ENCODE assay signal across 16 cellular contexts in the genomic region with DNA sequence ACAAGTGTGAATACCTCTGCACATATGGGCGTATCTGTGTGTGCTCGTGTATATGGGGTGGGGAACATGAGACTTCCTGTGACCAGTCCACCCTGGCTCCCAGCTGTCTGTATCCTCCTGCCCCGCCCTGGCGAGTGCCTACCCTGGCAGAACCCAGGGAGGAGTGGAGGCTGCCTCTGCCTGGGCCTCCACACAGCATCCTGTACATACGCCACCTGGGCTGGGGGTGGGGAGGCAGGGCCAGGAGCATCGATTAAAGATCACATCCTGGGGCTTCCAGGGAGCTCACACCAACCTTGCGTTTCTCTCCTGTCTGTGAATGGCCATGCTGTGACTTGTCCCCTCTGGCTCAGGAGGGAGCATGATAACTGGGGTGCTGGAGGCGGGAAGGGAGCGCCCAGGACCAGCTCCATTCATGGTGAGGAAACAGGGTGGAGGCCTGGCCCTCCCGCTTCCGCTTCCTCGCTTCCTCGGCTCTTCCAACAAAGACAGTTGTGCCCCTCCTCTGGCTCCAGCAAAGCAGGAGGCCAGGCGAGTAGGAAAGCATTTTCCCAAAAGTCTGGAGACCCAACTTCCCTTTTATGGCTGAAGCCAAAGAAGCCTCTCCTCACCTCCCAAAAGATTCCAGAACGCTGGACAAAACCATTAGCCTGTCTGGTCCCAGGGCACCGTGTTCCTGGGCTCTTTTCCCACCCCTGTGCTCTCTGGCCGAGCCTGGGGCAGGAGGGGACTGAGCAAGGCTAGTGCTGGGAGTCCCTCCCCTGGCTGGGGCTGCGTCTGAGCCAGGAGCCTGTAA. TPM values are rescaled to one million over a fixed set of nuclear protein-coding genes. Genes with fewer than 3 reads are reported as not detected.
A peak's percentile ranks its signal among the peaks of the same experiment; 100 is the strongest.
DNase-seq lines count a peak whose midpoint lies in the region; ATAC-seq and TF ChIP-seq lines count a peak whose summit lies in the region.
"Had no signal": no experiment of that assay in that cellular context is flagged by ENCODE, and none has a peak within 500 bp of the region (broad histone marks: within the 10 kb centered on the region; RNA-seq: fewer than 3 reads in every experiment).

No MANE protein-coding gene starts in this region.

- peaks cover 12% of the 10 kb centered on the region for H3F3A ChIP-seq in neural progenitor cell (ENCODE audit: low read depth)

- TF ChIP-seq CTCF in coronary artery (IDR thresholded peaks at IDR 0.05) = no peak
- TF ChIP-seq CTCF in left ventricle myocardium inferior (IDR thresholded peaks at IDR 0.05; ENCODE audit: borderline replicate concordance) = no peak
- no peak for TF ChIP-seq CTCF in neural progenitor cell (IDR thresholded peaks at IDR 0.05)
- no peak for TF ChIP-seq CTCF in upper lobe of right lung (IDR thresholded peaks at IDR 0.05)
- TF ChIP-seq CTCF in colonic mucosa (IDR thresholded peaks at IDR 0.05) = no peak

- no peaks in the 10 kb centered on the region for H3K9me3 ChIP-seq in left ventricle myocardium inferior (replicated peaks)
- no peaks in the 10 kb centered on the region for H3K9me3 ChIP-seq in neural progenitor cell (ENCODE audit: low read depth)
- H3K9me3 ChIP-seq in upper lobe of right lung = no peaks in the 10 kb centered on the region
- no peaks in the 10 kb centered on the region for H3K9me3 ChIP-seq in colonic mucosa

- ATAC-seq in upper lobe of right lung = peak; percentile 24
- ATAC-seq in activated T-helper 17 cell treated with anti-CD3 and anti-CD28 coated beads, Interleukin-2, amount 50 U/mL, for 72 hours (replicated peaks) = no peak

- intact Hi-C loops in left ventricle myocardium inferior (cut with micrococcal nuclease) = no loop called here
- intact Hi-C loops in upper lobe of right lung (cut with DNase I) = no loop called here
- intact Hi-C loops in colonic mucosa (cut with DNase I) = loop anchor here (2.0 kb wide), 1 partner anchor 83 kb away; no protein-coding TSS in a partner anchor

- H3K4me1 ChIP-seq in left ventricle myocardium inferior (peaks cover 63% of the 10 kb centered on the region), neural progenitor cell (peaks cover 17% of the 10 kb centered on the region), upper lobe of right lung (peaks cover 24% of the 10 kb centered on the region), colonic mucosa (no peaks in the 10 kb centered on the region)

- H3K27ac ChIP-seq in coronary artery = peak overlapping the region; percentile 38 to 70
- peak overlapping the region; percentile 93 for H3K27ac ChIP-seq in left ventricle myocardium inferior (replicated peaks)
- H3K27ac ChIP-seq in neural progenitor cell = peak overlapping the region; percentile 51
- peak overlapping the region; percentile 73 for H3K27ac ChIP-seq in upper lobe of right lung
- no peak overlapping the region for H3K27ac ChIP-seq in colonic mucosa

- H3K4me1 Mint-ChIP-seq in neural progenitor cell = peaks cover 18% of the 10 kb centered on the region
- H3K4me1 Mint-ChIP-seq in activated T-helper 17 cell treated with anti-CD3 and anti-CD28 coated beads, Interleukin-2, amount 50 U/mL, for 72 hours = no peaks in the 10 kb centered on the region

- H3K27me3 ChIP-seq in left ventricle myocardium inferior (ENCODE audit: low read depth) (no peaks in the 10 kb centered on the region), neural progenitor cell (peaks cover 11% of the 10 kb centered on the region), upper lobe of right lung (peaks cover 5% of the 10 kb centered on the region), colonic mucosa (no peaks in the 10 kb centered on the region)

- H3K79me2 ChIP-seq in neural progenitor cell (ENCODE audit: low read depth) = no peaks in the 10 kb centered on the region

- H3K36me3 ChIP-seq in left ventricle myocardium inferior (no peaks in the 10 kb centered on the region), neural progenitor cell (no peaks in the 10 kb centered on the region), upper lobe of right lung (no peaks in the 10 kb centered on the region), colonic mucosa (no peaks in the 10 kb centered on the region)

- peak overlapping the region; percentile 92 for H2AFZ ChIP-seq in neural progenitor cell (replicated peaks)

- no peaks in the 10 kb centered on the region for H3K36me3 Mint-ChIP-seq in neural progenitor cell
- no peaks in the 10 kb centered on the region for H3K36me3 Mint-ChIP-seq in activated T-helper 17 cell treated with anti-CD3 and anti-CD28 coated beads, Interleukin-2, amount 50 U/mL, for 72 hours (ENCODE audit: low read depth)
- H3K36me3 Mint-ChIP-seq: CD4-positive, CD25-positive, alpha-beta regulatory T cell had no signal

- peak overlapping the region; percentile 69 for H3K27ac Mint-ChIP-seq in neural progenitor cell
- H3K27ac Mint-ChIP-seq in activated T-helper 17 cell treated with anti-CD3 and anti-CD28 coated beads, Interleukin-2, amount 50 U/mL, for 72 hours = no peak overlapping the region
- H3K27ac Mint-ChIP-seq: activated B cell treated with CpG ODN at 0.5 μM for 24 hours; CD4-positive, CD25-positive, alpha-beta regulatory T cell had no signal

- H3K4me3 ChIP-seq in coronary artery (no peak overlapping the region), left ventricle myocardium inferior (peak overlapping the region; percentile 44), neural progenitor cell (peak overlapping the region; percentile 10), upper lobe of right lung (no peak overlapping the region), colonic mucosa (no peak overlapping the region)

- DNase-seq in coronary artery (ENCODE audit: low spot score) (peak; percentile 75), left ventricle myocardium inferior (peak; percentile 60), neural progenitor cell (ENCODE audit: low spot score) (peak; percentile 53), upper lobe of right lung (peak; percentile 65), HuH-7.5 (ENCODE audit: low spot score) (no peak), NCI-H187 (lab: John Stamatoyannopoulos, UW) (no peak), colonic mucosa (no peak)
- DNase-seq: activated B cell treated with CpG ODN at 0.5 μM for 24 hours; activated T-cell treated with anti-CD3 and anti-CD28 coated beads for 4 hours; anterior cingulate cortex; CD4-positive, CD25-positive, alpha-beta regulatory T cell; effector CD8-positive, alpha-beta T cell; GDM1; GOT3; NCI-H2171 had no signal

- H4K20me1 ChIP-seq in neural progenitor cell (ENCODE audit: low read depth) = no peaks in the 10 kb centered on the region

- no peak overlapping the region for H3K4me3 Mint-ChIP-seq in neural progenitor cell
- no peak overlapping the region for H3K4me3 Mint-ChIP-seq in activated T-helper 17 cell treated with anti-CD3 and anti-CD28 coated beads, Interleukin-2, amount 50 U/mL, for 72 hours
- H3K4me3 Mint-ChIP-seq: activated B cell treated with CpG ODN at 0.5 μM for 24 hours; CD4-positive, CD25-positive, alpha-beta regulatory T cell had no signal

- H3K9me3 Mint-ChIP-seq in neural progenitor cell = no peaks in the 10 kb centered on the region
- no peaks in the 10 kb centered on the region for H3K9me3 Mint-ChIP-seq in activated T-helper 17 cell treated with anti-CD3 and anti-CD28 coated beads, Interleukin-2, amount 50 U/mL, for 72 hours
- H3K9me3 Mint-ChIP-seq: activated B cell treated with CpG ODN at 0.5 μM for 24 hours; CD4-positive, CD25-positive, alpha-beta regulatory T cell had no signal

- H3K4me2 ChIP-seq in neural progenitor cell = peak overlapping the region; percentile 61

- H3K27me3 Mint-ChIP-seq in neural progenitor cell (ENCODE audit: insufficient read depth, low read depth) = peaks cover 7% of the 10 kb centered on the region
- no peaks in the 10 kb centered on the region for H3K27me3 Mint-ChIP-seq in activated T-helper 17 cell treated with anti-CD3 and anti-CD28 coated beads, Interleukin-2, amount 50 U/mL, for 72 hours

- no peak overlapping the region for H3K9ac ChIP-seq in neural progenitor cell
- no peak overlapping the region for H3K9ac ChIP-seq in colonic mucosa (ENCODE audit: low read depth in 2 of 2, low read length in 2 of 2)

RNA-seq across cellular contexts. Expression of a gene that starts 23.0 kb away (rescaled TPM):
- total RNA-seq in left ventricle myocardium inferior (7.3 TPM), neural progenitor cell (ENCODE audit: low replicate concordance) (1.4 and 6.9 TPM in 2 replicates), upper lobe of right lung (0.43 TPM), colonic mucosa (under 1 TPM; 0.42 TPM)
- under 1 TPM; 0.13 to 0.74 TPM for total RNA-seq in activated T-helper 17 cell treated with anti-CD3 and anti-CD28 coated beads, Interleukin-2, amount 50 U/mL, for 72 hours

RNA-seq across cellular contexts. Expression of a gene that starts 48.3 kb away (rescaled TPM):
- 18.8 TPM for total RNA-seq in left ventricle myocardium inferior
- total RNA-seq in neural progenitor cell (ENCODE audit: low replicate concordance) = 63.4 and 76.9 TPM in 2 replicates
- 22.8 TPM for total RNA-seq in upper lobe of right lung
- 1 to 10 TPM; 2.4 to 3.4 TPM for total RNA-seq in activated T-helper 17 cell treated with anti-CD3 and anti-CD28 coated beads, Interleukin-2, amount 50 U/mL, for 72 hours
- 1 to 10 TPM; 1.1 to 8.2 TPM for total RNA-seq in colonic mucosa
- total RNA-seq: CD4-positive, CD25-positive, alpha-beta regulatory T cell had no signal

Comparison
In these comparisons a context has a peak if more than half of its experiments do, and no peak if none do; other contexts are left out.
1. DNase-seq: peak in coronary artery (single experiment), left ventricle myocardium inferior (single experiment), neural progenitor cell (single experiment) and upper lobe of right lung (single experiment); none in HuH-7.5 (single experiment), NCI-H187 (0 of 2) and colonic mucosa (single experiment).
2. H3K4me3 ChIP-seq: peak in left ventricle myocardium inferior (single experiment) and neural progenitor cell (single experiment); none in coronary artery (single experiment), upper lobe of right lung (single experiment) and colonic mucosa (single experiment).